In genomic region chr20:32521780-32522524, GRCh38 we compare ENCODE assay signal across 1 cellular context.
TF ChIP-seq lines count a peak whose summit lies in the region.

No MANE protein-coding gene starts in this region.

TF ChIP-seq in K562, 482 proteins besides CTCF, POLR2A, EP300 and RAD21 (continued from another document and continues in another):
- TF ChIP-seq CHD7 (IDR thresholded peaks at IDR 0.05; ENCODE audit: low read depth, low read length) (no peak), ZNF311 (CRISPR knock-in tag; IDR thresholded peaks at IDR 0.05) (no peak), ZNF699 (CRISPR knock-in tag; IDR thresholded peaks at IDR 0.05; ENCODE audit: insufficient replicate concordance) (no peak), SMC3 (conservative IDR thresholded peaks at IDR 0.05; ENCODE audit: insufficient read depth, low read depth, low read length) (peak; percentile 98), FOXA3 (CRISPR knock-in tag; conservative IDR thresholded peaks at IDR 0.05 in 1 of 2, IDR thresholded peaks at IDR 0.05 in 1 of 2) (no peak), MLX (CRISPR knock-in tag; conservative IDR thresholded peaks at IDR 0.05) (no peak), ZBED1 (IDR thresholded peaks at IDR 0.05) (no peak), ADNP (tag; IDR thresholded peaks at IDR 0.05) (no peak), YY1 (IDR thresholded peaks at IDR 0.05; ENCODE audit: borderline replicate concordance in 1 of 3, control insufficient read depth in 1 of 3, extremely low read depth in 1 of 3, insufficient read depth in 3 of 3, insufficient read length in 1 of 3, insufficient replicate concordance in 2 of 3, low read depth in 1 of 3, low read length in 2 of 3) (peak in 1 of 3 experiments; percentile 35), ZNF232 (CRISPR knock-in tag; IDR thresholded peaks at IDR 0.05) (no peak), SIX5 (IDR thresholded peaks at IDR 0.05; ENCODE audit: borderline replicate concordance in 1 of 2, insufficient read depth in 1 of 2, low read depth in 1 of 2, low read length in 2 of 2) (no peak), PHF21A (IDR thresholded peaks at IDR 0.05; ENCODE audit: borderline replicate concordance, low read depth) (no peak), ZNF165 (CRISPR knock-in tag; IDR thresholded peaks at IDR 0.05; ENCODE audit: borderline replicate concordance) (no peak), CREBBP (IDR thresholded peaks at IDR 0.05; ENCODE audit: low read depth, low read length) (no peak), SAP30 (IDR thresholded peaks at IDR 0.05; ENCODE audit: borderline replicate concordance, insufficient read depth, low read depth, low read length, poor library complexity, severe bottlenecking) (no peak), NRF1 (conservative IDR thresholded peaks at IDR 0.05 in 1 of 2, IDR thresholded peaks at IDR 0.05 in 1 of 2) (no peak), PHB2 (IDR thresholded peaks at IDR 0.05; ENCODE audit: low read depth) (no peak), HNRNPLL (IDR thresholded peaks at IDR 0.05; ENCODE audit: low read depth, low read length, poor library complexity, severe bottlenecking) (no peak), SAFB (IDR thresholded peaks at IDR 0.05; ENCODE audit: borderline replicate concordance, low read depth, low read length) (no peak), CAMTA2 (CRISPR knock-in tag; conservative IDR thresholded peaks at IDR 0.05) (no peak), ATF6 (CRISPR knock-in tag; IDR thresholded peaks at IDR 0.05) (no peak), FOS (IDR thresholded peaks at IDR 0.05; ENCODE audit: extremely low read depth, insufficient read length) (no peak), ZNF644 (tag; IDR thresholded peaks at IDR 0.05; ENCODE audit: low read depth) (no peak), SP2 (IDR thresholded peaks at IDR 0.05; ENCODE audit: extremely low read depth, low read depth, low read length, poor library complexity, severe bottlenecking) (no peak), ZKSCAN3 (CRISPR knock-in tag; IDR thresholded peaks at IDR 0.05) (no peak), RNF2 (IDR thresholded peaks at IDR 0.05) (no peak), ETV6 (IDR thresholded peaks at IDR 0.05; ENCODE audit: borderline replicate concordance in 1 of 2, low read depth in 2 of 2, low read length in 1 of 2) (no peak), ETV6 (CRISPR knock-in tag; IDR thresholded peaks at IDR 0.05; ENCODE audit: borderline replicate concordance) (no peak), EWSR1 (IDR thresholded peaks at IDR 0.05; ENCODE audit: borderline replicate concordance, low read depth, partially characterized antibody) (no peak), RFX5 (IDR thresholded peaks at IDR 0.05; ENCODE audit: low read depth, low read length) (no peak), ZNF280B (CRISPR knock-in tag; IDR thresholded peaks at IDR 0.05) (no peak), PPARD (CRISPR knock-in tag; IDR thresholded peaks at IDR 0.05) (no peak), ZNF224 (CRISPR knock-in tag; IDR thresholded peaks at IDR 0.05) (no peak), NR1H2 (CRISPR knock-in tag; IDR thresholded peaks at IDR 0.05) (no peak)
- TF ChIP-seq, protein P1, sequence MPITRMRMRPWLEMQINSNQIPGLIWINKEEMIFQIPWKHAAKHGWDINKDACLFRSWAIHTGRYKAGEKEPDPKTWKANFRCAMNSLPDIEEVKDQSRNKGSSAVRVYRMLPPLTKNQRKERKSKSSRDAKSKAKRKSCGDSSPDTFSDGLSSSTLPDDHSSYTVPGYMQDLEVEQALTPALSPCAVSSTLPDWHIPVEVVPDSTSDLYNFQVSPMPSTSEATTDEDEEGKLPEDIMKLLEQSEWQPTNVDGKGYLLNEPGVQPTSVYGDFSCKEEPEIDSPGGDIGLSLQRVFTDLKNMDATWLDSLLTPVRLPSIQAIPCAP (CRISPR knock-in tag; IDR thresholded peaks at IDR 0.05; ENCODE audit: borderline replicate concordance) = no peak
- TF ChIP-seq, protein P2, sequence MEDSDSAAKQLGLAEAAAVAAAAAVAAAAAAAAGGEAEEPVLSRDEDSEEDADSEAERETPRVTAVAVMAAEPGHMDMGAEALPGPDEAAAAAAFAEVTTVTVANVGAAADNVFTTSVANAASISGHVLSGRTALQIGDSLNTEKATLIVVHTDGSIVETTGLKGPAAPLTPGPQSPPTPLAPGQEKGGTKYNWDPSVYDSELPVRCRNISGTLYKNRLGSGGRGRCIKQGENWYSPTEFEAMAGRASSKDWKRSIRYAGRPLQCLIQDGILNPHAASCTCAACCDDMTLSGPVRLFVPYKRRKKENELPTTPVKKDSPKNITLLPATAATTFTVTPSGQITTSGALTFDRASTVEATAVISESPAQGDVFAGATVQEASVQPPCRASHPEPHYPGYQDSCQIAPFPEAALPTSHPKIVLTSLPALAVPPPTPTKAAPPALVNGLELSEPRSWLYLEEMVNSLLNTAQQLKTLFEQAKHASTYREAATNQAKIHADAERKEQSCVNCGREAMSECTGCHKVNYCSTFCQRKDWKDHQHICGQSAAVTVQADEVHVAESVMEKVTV (CRISPR knock-in tag; IDR thresholded peaks at IDR 0.05) = peak; percentile 87
- TF ChIP-seq, protein P3, sequence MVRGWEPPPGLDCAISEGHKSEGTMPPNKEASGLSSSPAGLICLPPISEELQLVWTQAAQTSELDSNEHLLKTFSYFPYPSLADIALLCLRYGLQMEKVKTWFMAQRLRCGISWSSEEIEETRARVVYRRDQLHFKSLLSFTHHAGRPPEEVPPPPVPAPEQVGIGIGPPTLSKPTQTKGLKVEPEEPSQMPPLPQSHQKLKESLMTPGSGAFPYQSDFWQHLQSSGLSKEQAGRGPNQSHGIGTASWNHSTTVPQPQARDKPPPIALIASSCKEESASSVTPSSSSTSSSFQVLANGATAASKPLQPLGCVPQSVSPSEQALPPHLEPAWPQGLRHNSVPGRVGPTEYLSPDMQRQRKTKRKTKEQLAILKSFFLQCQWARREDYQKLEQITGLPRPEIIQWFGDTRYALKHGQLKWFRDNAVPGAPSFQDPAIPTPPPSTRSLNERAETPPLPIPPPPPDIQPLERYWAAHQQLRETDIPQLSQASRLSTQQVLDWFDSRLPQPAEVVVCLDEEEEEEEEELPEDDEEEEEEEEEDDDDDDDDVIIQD (CRISPR knock-in tag; IDR thresholded peaks at IDR 0.05) = no peak
- TF ChIP-seq, protein P4, sequence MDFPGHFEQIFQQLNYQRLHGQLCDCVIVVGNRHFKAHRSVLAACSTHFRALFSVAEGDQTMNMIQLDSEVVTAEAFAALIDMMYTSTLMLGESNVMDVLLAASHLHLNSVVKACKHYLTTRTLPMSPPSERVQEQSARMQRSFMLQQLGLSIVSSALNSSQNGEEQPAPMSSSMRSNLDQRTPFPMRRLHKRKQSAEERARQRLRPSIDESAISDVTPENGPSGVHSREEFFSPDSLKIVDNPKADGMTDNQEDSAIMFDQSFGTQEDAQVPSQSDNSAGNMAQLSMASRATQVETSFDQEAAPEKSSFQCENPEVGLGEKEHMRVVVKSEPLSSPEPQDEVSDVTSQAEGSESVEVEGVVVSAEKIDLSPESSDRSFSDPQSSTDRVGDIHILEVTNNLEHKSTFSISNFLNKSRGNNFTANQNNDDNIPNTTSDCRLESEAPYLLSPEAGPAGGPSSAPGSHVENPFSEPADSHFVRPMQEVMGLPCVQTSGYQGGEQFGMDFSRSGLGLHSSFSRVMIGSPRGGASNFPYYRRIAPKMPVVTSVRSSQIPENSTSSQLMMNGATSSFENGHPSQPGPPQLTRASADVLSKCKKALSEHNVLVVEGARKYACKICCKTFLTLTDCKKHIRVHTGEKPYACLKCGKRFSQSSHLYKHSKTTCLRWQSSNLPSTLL (IDR thresholded peaks at IDR 0.05) = no peak
